22 cellular contexts compared by ENCODE assay signal in genomic region chr9:132439153-132439552, GRCh38. TPM values are rescaled to one million over a fixed set of nuclear protein-coding genes. Genes with fewer than 3 reads are reported as not detected.
"Had no signal": no experiment of that assay in that cellular context is flagged by ENCODE, and none has a peak within 500 bp of the region (broad histone marks: within the 10 kb centered on the region; RNA-seq: fewer than 3 reads in every experiment).

No MANE protein-coding gene starts in this region.

- H3K27ac ChIP-seq: gastrocnemius medialis, heart right ventricle, left ventricle myocardium inferior, pancreas, thyroid gland, uterus had no signal

- H3K36me3 ChIP-seq: gastrocnemius medialis, heart right ventricle, left ventricle myocardium inferior, pancreas, thyroid gland, uterus had no signal

- H3K9me3 Mint-ChIP-seq: effector memory CD8-positive, alpha-beta T cell; nephron; type B pancreatic cell had no signal

- H3K4me1 Mint-ChIP-seq: naive B cell, nephron had no signal

- H3K36me3 Mint-ChIP-seq: naive B cell, type B pancreatic cell had no signal

- H3K9me3 ChIP-seq: gastrocnemius medialis, heart right ventricle, left ventricle myocardium inferior, pancreas, thyroid gland, uterus had no signal

- DNase-seq: cortex of kidney; effector memory CD8-positive, alpha-beta T cell; gastrocnemius medialis; heart right ventricle; hypothalamus; kidney glomerular epithelial cell; left ventricle myocardium inferior; mesendoderm; naive B cell; occipital lobe; pancreas; right cardiac atrium; small intestine; stimulated activated CD4-positive, alpha-beta T cell treated with anti-CD3 and anti-CD28 coated beads, Interleukin-12 subunit alpha, Interleukin-12 subunit beta, amount 100 ng/mL, for 4 hours; stimulated activated naive CD4-positive, alpha-beta T cell treated with Interleukin-2 at 50 U/mL for 16 hours; thyroid gland; uterus had no signal

- H3K4me3 ChIP-seq: gastrocnemius medialis, heart right ventricle, left ventricle myocardium inferior, lung, pancreas, thyroid gland, uterus had no signal

- H3K4me1 ChIP-seq: gastrocnemius medialis, heart right ventricle, left ventricle myocardium inferior, pancreas, thyroid gland, uterus had no signal

- H3K27me3 ChIP-seq: thyroid gland had no signal

- H3K4me3 Mint-ChIP-seq: effector memory CD8-positive, alpha-beta T cell; naive B cell; nephron; type B pancreatic cell had no signal

- ATAC-seq: effector memory CD8-positive, alpha-beta T cell; gastrocnemius medialis; heart right ventricle; pancreas; right cardiac atrium had no signal

- H3K27ac Mint-ChIP-seq: effector memory CD8-positive, alpha-beta T cell; naive B cell; nephron; progenitor cell of endocrine pancreas; type B pancreatic cell had no signal

RNA-seq across cellular contexts. Expression of gene CFAP77, which starts 29.1 kb away (rescaled TPM):
- total RNA-seq: fibroblast of lung, gastrocnemius medialis, occipital lobe, pancreas had no signal
